Comparison of ENCODE assay signal across 1 cellular context in genomic region chr7:128708824-128709223, GRCh38.
TF ChIP-seq lines count a peak whose summit lies in the region.

No MANE protein-coding gene starts in this region.

TF ChIP-seq in IMR-90, 13 proteins besides CTCF, POLR2A, EP300 and RAD21 (continued from another document):
- TF ChIP-seq, protein P1, sequence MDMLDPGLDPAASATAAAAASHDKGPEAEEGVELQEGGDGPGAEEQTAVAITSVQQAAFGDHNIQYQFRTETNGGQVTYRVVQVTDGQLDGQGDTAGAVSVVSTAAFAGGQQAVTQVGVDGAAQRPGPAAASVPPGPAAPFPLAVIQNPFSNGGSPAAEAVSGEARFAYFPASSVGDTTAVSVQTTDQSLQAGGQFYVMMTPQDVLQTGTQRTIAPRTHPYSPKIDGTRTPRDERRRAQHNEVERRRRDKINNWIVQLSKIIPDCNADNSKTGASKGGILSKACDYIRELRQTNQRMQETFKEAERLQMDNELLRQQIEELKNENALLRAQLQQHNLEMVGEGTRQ (IDR thresholded peaks at IDR 0.05; ENCODE audit: low read depth, low read length), result no peak
- TF ChIP-seq BHLHE40 (IDR thresholded peaks at IDR 0.05; ENCODE audit: low read depth, low read length) (no peak), SMC3 (IDR thresholded peaks at IDR 0.05; ENCODE audit: low read depth, low read length) (no peak), RFX5 (IDR thresholded peaks at IDR 0.05; ENCODE audit: low read depth, low read length) (no peak), FOS (IDR thresholded peaks at IDR 0.05; ENCODE audit: low read depth, low read length) (no peak), CHD1 (IDR thresholded peaks at IDR 0.05; ENCODE audit: low read depth, low read length) (no peak)
